ENCODE assay signal across 24 cellular contexts in genomic region chr6:127160484-127160883, GRCh38. TPM values are rescaled to one million over a fixed set of nuclear protein-coding genes. Genes with fewer than 3 reads are reported as not detected.
A peak's percentile ranks its signal among the peaks of the same experiment; 100 is the strongest.
DNase-seq lines count a peak whose midpoint lies in the region; ATAC-seq, FAIRE-seq and TF ChIP-seq lines count a peak whose summit lies in the region.
"Had no signal": no experiment of that assay in that cellular context is flagged by ENCODE, and none has a peak within 500 bp of the region (broad histone marks: within the 10 kb centered on the region; RNA-seq: fewer than 3 reads in every experiment).

No MANE protein-coding gene starts in this region.

- H3K9me3 Mint-ChIP-seq in WTC11 = peaks cover 17% of the 10 kb centered on the region

- H3K9ac ChIP-seq in HepG2 (ENCODE audit: insufficient read depth, low read depth, low read length) = no peak overlapping the region
- H3K9ac ChIP-seq: BLaER1 treated with 17β-estradiol and CSF1 and Interleukin-3, amounts not matched to agents 10 nM and 100 nM had no signal

- H3K4me1 Mint-ChIP-seq in WTC11 = peaks cover 29% of the 10 kb centered on the region
- H3K4me1 Mint-ChIP-seq: CD4-positive, alpha-beta memory T cell had no signal

- TF ChIP-seq POLR2A in HepG2 (IDR thresholded peaks at IDR 0.05; ENCODE audit: insufficient read depth in 1 of 2, low read depth in 2 of 2, low read length in 2 of 2) = no peak
- TF ChIP-seq POLR2A in right lobe of liver (IDR thresholded peaks at IDR 0.05) = no peak
- no peak for TF ChIP-seq POLR2A in H54 (IDR thresholded peaks at IDR 0.05; ENCODE audit: low read depth, low read length)

- H2AFZ ChIP-seq in HepG2 (ENCODE audit: low read length) = no peak overlapping the region

- H3K27me3 Mint-ChIP-seq in WTC11 (ENCODE audit: low read depth) = no peaks in the 10 kb centered on the region

- H3K9me3 ChIP-seq in HepG2 (ENCODE audit: low read length) (no peaks in the 10 kb centered on the region), right lobe of liver (no peaks in the 10 kb centered on the region)
- H3K9me3 ChIP-seq: A549; BE2C; BLaER1 treated with 17β-estradiol and CSF1 and Interleukin-3, amounts not matched to agents 10 nM and 100 nM had no signal

- no peak for DNase-seq in HepG2 (ENCODE audit: low spot score)
- no peak for DNase-seq in right lobe of liver
- no peak for DNase-seq in WTC11 (ENCODE audit: low spot score)
- DNase-seq in foreskin keratinocyte = no peak
- DNase-seq in C1 segment of cervical spinal cord (lab: John Stamatoyannopoulos, UW) = no peak
- no peak for DNase-seq in NCI-H1436 treated with DMSO at 0.1 percent for 48 hours (lab: John Stamatoyannopoulos, UW)
- no peak for DNase-seq in H54 (ENCODE audit: insufficient read length, low spot score)
- DNase-seq: 8988T; ACHN; AML-193; BE2C; Calu3; CD4-positive, alpha-beta memory T cell; COR-L47; DMS79; EL; GDM1; GOT3; H7; HCEC 1CT had no signal

- no peak for ATAC-seq in HepG2
- ATAC-seq in right lobe of liver = no peak
- peak; percentile 44 for ATAC-seq in WTC11
- ATAC-seq in foreskin keratinocyte = peak; percentile 16

- H3K27ac Mint-ChIP-seq in WTC11 = no peak overlapping the region
- H3K27ac Mint-ChIP-seq: CD4-positive, alpha-beta memory T cell had no signal

- no TSS peak for BruUV-seq in HepG2 (replicated peaks; lab: Mats Ljungman, UMichigan)

- no peaks in the 10 kb centered on the region for H4K20me1 ChIP-seq in HepG2 (ENCODE audit: insufficient read depth, low read length)
- H4K20me1 ChIP-seq: BLaER1 treated with 17β-estradiol and CSF1 and Interleukin-3, amounts not matched to agents 10 nM and 100 nM had no signal

- intact Hi-C loops in HepG2 (cut with micrococcal nuclease; ENCODE audit: unreplicated experiment) (no loop called here), right lobe of liver (cut with DNase I) (no loop called here)

- 0% methylated on average over 1 of the region's 1 CpG for WGBS in HepG2 (ENCODE audit: low lambda C conversion rate)
- WGBS in right lobe of liver (ENCODE audit: insufficient coverage, low coverage, low lambda C conversion rate, missing lambda C conversion rate) = 60% methylated on average over 1 of the region's 1 CpG

- in situ Hi-C loops in HepG2 (cut with HindIII; ENCODE audit: extremely low pct_ligation_motif_present, low pct_unique_long_range_greater_than_20kb) = no loop called here

- no peaks in the 10 kb centered on the region for H3K36me3 ChIP-seq in HepG2 (replicated peaks in 1 of 2; ENCODE audit: control insufficient read depth in 1 of 2, insufficient read depth in 2 of 2, low read length in 2 of 2)
- H3K36me3 ChIP-seq in right lobe of liver = no peaks in the 10 kb centered on the region
- H3K36me3 ChIP-seq: BE2C; BLaER1 treated with 17β-estradiol and CSF1 and Interleukin-3, amounts not matched to agents 10 nM and 100 nM had no signal

- CTCF ChIA-PET in HepG2 (lab: Yijun Ruan, JAX; ENCODE audit: low intra/inter-chr PET ratio, low total read pairs) = no interaction called here
- CTCF ChIA-PET in WTC11 (lab: Charles Lee) = no interaction called here

- H3K4me1 ChIP-seq in HepG2 (ENCODE audit: insufficient read depth, low read length) = no peaks in the 10 kb centered on the region
- no peaks in the 10 kb centered on the region for H3K4me1 ChIP-seq in right lobe of liver
- no peaks in the 10 kb centered on the region for H3K4me1 ChIP-seq in foreskin keratinocyte
- H3K4me1 ChIP-seq: BE2C; BLaER1 treated with 17β-estradiol and CSF1 and Interleukin-3, amounts not matched to agents 10 nM and 100 nM had no signal

- no peak for FAIRE-seq in HepG2 (lab: Jason Lieb, UNC)
- no peak for FAIRE-seq in H54 (lab: Jason Lieb, UNC)
- FAIRE-seq: A549, GM12891, GM18507 had no signal

- TF ChIP-seq CTCF in HepG2 (CRISPR knock-in tag; IDR thresholded peaks at IDR 0.05) = no peak
- no peak for TF ChIP-seq CTCF in right lobe of liver (IDR thresholded peaks at IDR 0.05)
- no peak for TF ChIP-seq CTCF in WTC11 (IDR thresholded peaks at IDR 0.05)
- TF ChIP-seq CTCF in foreskin keratinocyte (conservative IDR thresholded peaks at IDR 0.05) = no peak

- H3K27ac ChIP-seq in HepG2 (ENCODE audit: extremely low read length, insufficient read depth, low read length) = no peak overlapping the region
- H3K27ac ChIP-seq in right lobe of liver = no peak overlapping the region
- no peak overlapping the region for H3K27ac ChIP-seq in foreskin keratinocyte
- H3K27ac ChIP-seq: A549; BLaER1 treated with 17β-estradiol and CSF1 and Interleukin-3, amounts not matched to agents 10 nM and 100 nM had no signal

- TF ChIP-seq EP300 in HepG2 (IDR thresholded peaks at IDR 0.05; ENCODE audit: low read depth in 2 of 2, low read length in 2 of 2) = no peak
- no peak for TF ChIP-seq EP300 in HepG2 (CRISPR knock-in tag; IDR thresholded peaks at IDR 0.05; ENCODE audit: borderline replicate concordance)

- H3K4me3 ChIP-seq in HepG2 (replicated peaks in 1 of 3; ENCODE audit: insufficient read depth in 1 of 3, low read depth in 2 of 3, low read length in 3 of 3) = no peak overlapping the region
- H3K4me3 ChIP-seq in right lobe of liver = no peak overlapping the region
- H3K4me3 ChIP-seq: A549; BLaER1 treated with 17β-estradiol and CSF1 and Interleukin-3, amounts not matched to agents 10 nM and 100 nM had no signal

- H3K4me2 ChIP-seq in HepG2 (ENCODE audit: low read depth, low read length) = no peak overlapping the region
- H3K4me2 ChIP-seq: A549; BLaER1 treated with 17β-estradiol and CSF1 and Interleukin-3, amounts not matched to agents 10 nM and 100 nM had no signal

- no peak overlapping the region for H3K4me3 Mint-ChIP-seq in WTC11
- H3K4me3 Mint-ChIP-seq: CD4-positive, alpha-beta memory T cell had no signal

- POLR2A ChIA-PET in HepG2 (lab: Yijun Ruan, JAX) (no interaction called here), WTC11 (lab: Charles Lee) (no interaction called here)

- TF ChIP-seq RAD21 in HepG2 (CRISPR knock-in tag; IDR thresholded peaks at IDR 0.05) = no peak

- H3K27me3 ChIP-seq in HepG2 (ENCODE audit: control insufficient read depth in 1 of 2, insufficient read depth in 2 of 2, low read length in 2 of 2) (no peaks in the 10 kb centered on the region), right lobe of liver (no peaks in the 10 kb centered on the region), foreskin keratinocyte (peaks cover 37% of the 10 kb centered on the region)
- H3K27me3 ChIP-seq: BE2C; BLaER1 treated with 17β-estradiol and CSF1 and Interleukin-3, amounts not matched to agents 10 nM and 100 nM had no signal

- no peaks in the 10 kb centered on the region for H3K79me2 ChIP-seq in HepG2 (ENCODE audit: insufficient read depth, low read length)

- no peaks in the 10 kb centered on the region for H3K36me3 Mint-ChIP-seq in WTC11
- H3K36me3 Mint-ChIP-seq: CD4-positive, alpha-beta memory T cell had no signal

TF ChIP-seq in HepG2, 621 proteins besides CTCF, POLR2A, EP300 and RAD21 (continues in another document):
- TF ChIP-seq RFX1 (IDR thresholded peaks at IDR 0.05) = peak; percentile 17; the same call in 1 of the 2 replicates

TF ChIP-seq in WTC11, 78 proteins besides CTCF, POLR2A, EP300 and RAD21 (continues in another document):
- no peak for TF ChIP-seq ZNF423 (CRISPR knock-in tag; IDR thresholded peaks at IDR 0.05)
- TF ChIP-seq ZBTB43 (CRISPR knock-in tag; IDR thresholded peaks at IDR 0.05) = no peak
- no peak for TF ChIP-seq ZNF263 (CRISPR knock-in tag; IDR thresholded peaks at IDR 0.05; ENCODE audit: low read depth)
- TF ChIP-seq ETV6 (CRISPR knock-in tag; IDR thresholded peaks at IDR 0.05) = no peak
- no peak for TF ChIP-seq ZNF416 (CRISPR knock-in tag; IDR thresholded peaks at IDR 0.05)

RNA-seq across cellular contexts. Expression of gene RSPO3, which starts 42.0 kb away (rescaled TPM):
- total RNA-seq in HepG2 (2016; rRNA removed; fragmentation: Illumina TruSeq; extraction: Trizol) = not detected in 2 replicates
- not detected in 2 replicates for total RNA-seq in HepG2 (2016; cell fraction: cytosol; rRNA removed; fragmentation: Illumina TruSeq; extraction: Trizol; ENCODE audit: low read depth)
- not detected in 2 replicates for total RNA-seq in HepG2 (2016; cell fraction: insoluble cytoplasmic fraction; rRNA removed; fragmentation: Illumina TruSeq; extraction: Trizol)
- total RNA-seq in HepG2 (2016; cell fraction: membrane; rRNA removed; fragmentation: Illumina TruSeq; extraction: Trizol) = not detected in 2 replicates
- total RNA-seq in HepG2 (2016; cell fraction: nucleus; rRNA removed; fragmentation: Illumina TruSeq; extraction: Trizol) = not detected in 2 replicates
- not detected in 2 replicates for polyA plus RNA-seq in HepG2 (2011; rRNA removed)
- polyA plus RNA-seq in HepG2 (2011; cell fraction: cytosol; rRNA removed) = not detected in 2 replicates
- not detected in 2 replicates for polyA plus RNA-seq in HepG2 (2011; cell fraction: nucleus; rRNA removed)
- not detected in 2 replicates for polyA plus RNA-seq in HepG2 (2012)
- polyA plus RNA-seq in HepG2 (2016; cell fraction: cytosol; fragmentation: Illumina TruSeq; extraction: Trizol; ENCODE audit: low read depth) = not detected in 2 replicates
- polyA plus RNA-seq in HepG2 (2016; cell fraction: insoluble cytoplasmic fraction; fragmentation: Illumina TruSeq; extraction: Trizol; ENCODE audit: low read depth) = not detected in 2 replicates
- polyA plus RNA-seq in HepG2 (2016; cell fraction: membrane; fragmentation: Illumina TruSeq; extraction: Trizol; ENCODE audit: low read depth) = not detected in 2 replicates
- polyA plus RNA-seq in HepG2 (2016; cell fraction: nucleus; fragmentation: Illumina TruSeq; extraction: Trizol; ENCODE audit: insufficient read depth, low read depth) = not detected in 2 replicates
- polyA minus RNA-seq in HepG2 (2011; rRNA and poly(A)+ RNA removed; ENCODE audit: low replicate concordance) = not detected in 2 replicates
- not detected in 2 replicates for polyA minus RNA-seq in HepG2 (2011; cell fraction: cytosol; rRNA and poly(A)+ RNA removed)
- polyA minus RNA-seq in HepG2 (2011; cell fraction: nucleus; rRNA and poly(A)+ RNA removed) = not detected in 2 replicates
- total RNA-seq in right lobe of liver = 1 to 10 TPM in 4 of 6 experiments, under 1 TPM in 2; 0.75 to 3.6 (median 1.3) TPM
- 0.14 TPM in 1 of 3 replicates, not detected in the others for total RNA-seq in WTC11 (2021)
- not detected in 2 replicates for total RNA-seq in foreskin keratinocyte
- polyA plus RNA-seq in foreskin keratinocyte = not detected in 2 replicates
- total RNA-seq: Calu3; CD4-positive, alpha-beta memory T cell; H7 had no signal
- polyA plus RNA-seq: CD4-positive, alpha-beta memory T cell had no signal

Comparison
In these comparisons a context has a peak if more than half of its experiments do, and no peak if none do; other contexts are left out.
1. ATAC-seq: peak in WTC11 (single experiment) and foreskin keratinocyte (single experiment); none in HepG2 (single experiment) and right lobe of liver (0 of 4).